13 cellular contexts compared by ENCODE assay signal in genomic region chr7:101891936-101892640, GRCh38.
A peak's percentile ranks its signal among the peaks of the same experiment; 100 is the strongest.
DNase-seq lines count a peak whose midpoint lies in the region; ATAC-seq and TF ChIP-seq lines count a peak whose summit lies in the region.
"Had no signal": no experiment of that assay in that cellular context is flagged by ENCODE, and none has a peak within 500 bp of the region (broad histone marks: within the 10 kb centered on the region; RNA-seq: fewer than 3 reads in every experiment).

No MANE protein-coding gene starts in this region.

- in situ Hi-C loops in GM23248 (cut with MboI) = no loop called here

- H3K27me3 ChIP-seq in GM23248 (replicated peaks; ENCODE audit: insufficient read depth) = no peaks in the 10 kb centered on the region
- no peaks in the 10 kb centered on the region for H3K27me3 ChIP-seq in OCI-LY1 (ENCODE audit: insufficient read depth, low read length)
- no peaks in the 10 kb centered on the region for H3K27me3 ChIP-seq in smooth muscle cell (ENCODE audit: low read depth)
- no peaks in the 10 kb centered on the region for H3K27me3 ChIP-seq in body of pancreas
- H3K27me3 ChIP-seq: spleen had no signal

- H4K20me1 ChIP-seq in GM23248 (ENCODE audit: insufficient read depth) (no peaks in the 10 kb centered on the region), OCI-LY1 (ENCODE audit: insufficient read depth, low read length) (no peaks in the 10 kb centered on the region), smooth muscle cell (ENCODE audit: low read depth) (peaks cover 98% of the 10 kb centered on the region)

- TF ChIP-seq POLR2A in body of pancreas (IDR thresholded peaks at IDR 0.05) (no peak), lower leg skin (IDR thresholded peaks at IDR 0.05) (no peak)

- intact Hi-C loops in body of pancreas (cut with DNase I) (no loop called here), lower leg skin (cut with DNase I; ENCODE audit: low total_unique reads) (no loop called here)

- H3K36me3 ChIP-seq in GM23248 (ENCODE audit: low read depth) = no peaks in the 10 kb centered on the region
- H3K36me3 ChIP-seq in OCI-LY1 (ENCODE audit: insufficient read depth, low read length) = peaks cover 11% of the 10 kb centered on the region
- H3K36me3 ChIP-seq in smooth muscle cell (ENCODE audit: low read depth) = no peaks in the 10 kb centered on the region
- no peaks in the 10 kb centered on the region for H3K36me3 ChIP-seq in body of pancreas (replicated peaks in 1 of 2; ENCODE audit: insufficient read depth in 1 of 2, low read depth in 2 of 2)
- H3K36me3 ChIP-seq: spleen had no signal

- DNase-seq in GM23248 (peak; percentile 65), fibroblast of the aortic adventitia (ENCODE audit: low read depth) (peak; percentile 50), smooth muscle cell (lab: John Stamatoyannopoulos, UW; ENCODE audit: unreplicated experiment) (no peak), body of pancreas (no peak), T-helper 1 cell (no peak), lower leg skin (ENCODE audit: low spot score in 2 of 2) (no peak)
- DNase-seq: activated CD4-positive, alpha-beta memory T cell treated with anti-CD3 and anti-CD28 coated beads for 36 hours; COR-L47; NCI-H1048; NCI-H2227 treated with DMSO at 0.1 percent for 48 hours had no signal

- TF ChIP-seq CTCF in OCI-LY1 (IDR thresholded peaks at IDR 0.05; ENCODE audit: low read length) (no peak), fibroblast of the aortic adventitia (IDR thresholded peaks at IDR 0.05; ENCODE audit: insufficient read depth, low read length) (no peak), smooth muscle cell (IDR thresholded peaks at IDR 0.05; ENCODE audit: borderline replicate concordance, insufficient read depth, poor library complexity, severe bottlenecking) (no peak), body of pancreas (IDR thresholded peaks at IDR 0.05) (no peak), lower leg skin (IDR thresholded peaks at IDR 0.05) (no peak)

- ATAC-seq in body of pancreas (no peak), HG03457 (IDR thresholded peaks at IDR 0.05; ENCODE audit: unreplicated experiment) (no peak)

- H3K9me2 ChIP-seq in GM23248 (ENCODE audit: insufficient read depth) = no peaks in the 10 kb centered on the region
- H3K9me2 ChIP-seq in OCI-LY1 (ENCODE audit: low read depth, low read length) = no peaks in the 10 kb centered on the region

- H3K4me1 ChIP-seq in GM23248 (ENCODE audit: insufficient read depth) (peaks cover 10% of the 10 kb centered on the region), OCI-LY1 (ENCODE audit: insufficient read depth, low read length, severe bottlenecking) (peaks cover 99% of the 10 kb centered on the region), smooth muscle cell (ENCODE audit: low read depth) (peaks cover 11% of the 10 kb centered on the region), body of pancreas (no peaks in the 10 kb centered on the region)

- H3K4me3 ChIP-seq in GM23248 (no peak overlapping the region), OCI-LY1 (ENCODE audit: low read depth, low read length, poor library complexity, severe bottlenecking) (peak overlapping the region; percentile 25), fibroblast of the aortic adventitia (ENCODE audit: low read depth, low read length) (no peak overlapping the region), smooth muscle cell (no peak overlapping the region), body of pancreas (no peak overlapping the region), lower leg skin (ENCODE audit: low read depth, poor library complexity, severe bottlenecking) (no peak overlapping the region)
- H3K4me3 ChIP-seq: spleen had no signal

- H2AFZ ChIP-seq in GM23248 (peak overlapping the region; percentile 20), OCI-LY1 (ENCODE audit: low read length) (no peak overlapping the region), smooth muscle cell (ENCODE audit: low read depth) (no peak overlapping the region)

- H3K4me2 ChIP-seq in GM23248 (ENCODE audit: unreplicated experiment) (peak overlapping the region; percentile 32), OCI-LY1 (ENCODE audit: low read length) (peak overlapping the region; percentile 53), smooth muscle cell (no peak overlapping the region)

- peaks cover 95% of the 10 kb centered on the region for H3K79me2 ChIP-seq in GM23248 (ENCODE audit: insufficient read depth)
- peaks cover 97% of the 10 kb centered on the region for H3K79me2 ChIP-seq in OCI-LY1 (ENCODE audit: insufficient read depth, low read length)
- H3K79me2 ChIP-seq in smooth muscle cell (ENCODE audit: low read depth) = peaks cover 100% of the 10 kb centered on the region

- H3K9ac ChIP-seq in GM23248 (peak overlapping the region; percentile 59), OCI-LY1 (ENCODE audit: low read length) (peak overlapping the region; percentile 37; the same call in 1 of the 2 replicates), smooth muscle cell (ENCODE audit: low read depth) (no peak overlapping the region)

- 71 to 75% methylated on average over 11 of the region's 11 CpGs for WGBS in GM23248 (ENCODE audit: low coverage in 1 of 2, low lambda C conversion rate in 2 of 2, missing lambda C conversion rate in 2 of 2), 2 experiments
- WGBS in smooth muscle cell (ENCODE audit: low lambda C conversion rate) = 79% methylated on average over 11 of the region's 11 CpGs
- 83 to 86% methylated on average over 11 of the region's 11 CpGs for WGBS in body of pancreas, 2 donors
- 85 to 89% methylated on average over 11 of the region's 11 CpGs for WGBS in lower leg skin, 2 donors

- H3K9me3 ChIP-seq in GM23248 (ENCODE audit: low read depth) (no peaks in the 10 kb centered on the region), OCI-LY1 (ENCODE audit: low read length) (no peaks in the 10 kb centered on the region), smooth muscle cell (replicated peaks; ENCODE audit: low read depth) (no peaks in the 10 kb centered on the region), body of pancreas (no peaks in the 10 kb centered on the region)
- H3K9me3 ChIP-seq: spleen had no signal

- H3F3A ChIP-seq in GM23248 (ENCODE audit: insufficient read depth) = no peaks in the 10 kb centered on the region
- 0 out of 2 replicates have a peak, but pooled peaks cover 8% of the 10 kb centered on the region for H3F3A ChIP-seq in OCI-LY1 (ENCODE audit: insufficient read depth, low read length)
- peaks cover 3% of the 10 kb centered on the region for H3F3A ChIP-seq in smooth muscle cell (ENCODE audit: low read depth)

- H3K27ac ChIP-seq in GM23248 (peak overlapping the region; percentile 61), OCI-LY1 (ENCODE audit: low read depth, low read length, poor library complexity, severe bottlenecking) (peak overlapping the region; percentile 69), smooth muscle cell (ENCODE audit: low read depth) (peak overlapping the region; percentile 66), body of pancreas (no peak overlapping the region)

Comparison
In these comparisons a context has a peak if more than half of its experiments do, and no peak if none do; other contexts are left out.
1. DNase-seq: peak in GM23248 (single experiment) and fibroblast of the aortic adventitia (single experiment); none in smooth muscle cell (single experiment), body of pancreas (0 of 4), T-helper 1 cell (0 of 5) and lower leg skin (0 of 2).
2. H3K27ac ChIP-seq: peak in GM23248 (single experiment), OCI-LY1 (single experiment) and smooth muscle cell (single experiment); none in body of pancreas (0 of 4).